20 cellular contexts compared by ENCODE assay signal in genomic region chr4:1523506-1523905, GRCh38.
DNase-seq lines count a peak whose midpoint lies in the region; ATAC-seq, FAIRE-seq and TF ChIP-seq lines count a peak whose summit lies in the region.
"Had no signal": no experiment of that assay in that cellular context is flagged by ENCODE, and none has a peak within 500 bp of the region (broad histone marks: within the 10 kb centered on the region; RNA-seq: fewer than 3 reads in every experiment).

No MANE protein-coding gene starts in this region.

- no peak overlapping the region for H2AFZ ChIP-seq in neuronal stem cell (ENCODE audit: low read length)

- TF ChIP-seq CTCF in left ventricle myocardium inferior (IDR thresholded peaks at IDR 0.05; ENCODE audit: borderline replicate concordance) (no peak), kidney (IDR thresholded peaks at IDR 0.05; ENCODE audit: borderline replicate concordance, extremely low read depth, insufficient read depth) (no peak)

- no peaks in the 10 kb centered on the region for H3K36me3 ChIP-seq in left ventricle myocardium inferior
- no peaks in the 10 kb centered on the region for H3K36me3 ChIP-seq in kidney (ENCODE audit: control insufficient read depth in 1 of 2, insufficient read depth in 2 of 2, low read length in 2 of 2)
- no peaks in the 10 kb centered on the region for H3K36me3 ChIP-seq in neuronal stem cell (replicated peaks in 1 of 2; ENCODE audit: control insufficient read depth in 2 of 2, insufficient read depth in 2 of 2, low read length in 2 of 2)
- H3K36me3 ChIP-seq: HAP-1 had no signal

- no peak overlapping the region for H3K4ac ChIP-seq in neuronal stem cell (ENCODE audit: low read length)

- DNase-seq in left ventricle myocardium superior (peak; percentile 7), left ventricle myocardium inferior (no peak), kidney (peak; percentile 45), neuronal stem cell (ENCODE audit: low spot score) (no peak), AG08396 (ENCODE audit: low spot score) (no peak), iPS-NIHi7 (ENCODE audit: extremely low spot score) (no peak), GM19239 (ENCODE audit: insufficient read length, low spot score) (no peak)
- DNase-seq: COR-L47, DMS153, DMS79 treated with DMSO at 0.1 percent for 48 hours, EL had no signal

- H4K8ac ChIP-seq in neuronal stem cell (ENCODE audit: low read depth, low read length), result no peak overlapping the region

- H2AK5ac ChIP-seq in neuronal stem cell (ENCODE audit: low read depth, low read length), result no peak overlapping the region

- H3K4me2 ChIP-seq in neuronal stem cell (ENCODE audit: insufficient read depth, low read length, poor library complexity, severe bottlenecking), result no peak overlapping the region

- H3K9ac ChIP-seq in kidney (ENCODE audit: low read length in 2 of 2) (no peak overlapping the region), neuronal stem cell (ENCODE audit: low read depth, low read length, poor library complexity) (no peak overlapping the region)

- H3K23ac ChIP-seq in neuronal stem cell (ENCODE audit: low read depth, low read length, poor library complexity), result no peak overlapping the region

- no peak for FAIRE-seq in kidney (lab: Jason Lieb, UNC)
- no peak for FAIRE-seq in GM19239 (lab: Jason Lieb, UNC)
- FAIRE-seq: A204.1, D721Med, G401.6, GM12891, H1, HepG2, HTR-8/SVneo had no signal

- H3K9me3 ChIP-seq in left ventricle myocardium inferior (replicated peaks) (peaks cover 35% of the 10 kb centered on the region), kidney (ENCODE audit: control insufficient read depth in 1 of 2, low read length in 2 of 2) (peaks cover 5 to 6% of the 10 kb centered on the region in 2 donors), neuronal stem cell (replicated peaks in 1 of 2; ENCODE audit: control insufficient read depth in 2 of 2, insufficient read depth in 1 of 2, low read depth in 1 of 2, low read length in 2 of 2) (peaks cover 2 to 4% of the 10 kb centered on the region in 2 donors)
- H3K9me3 ChIP-seq: HAP-1 had no signal

- no peak overlapping the region for H3K27ac ChIP-seq in left ventricle myocardium inferior (replicated peaks)
- H3K27ac ChIP-seq in kidney (ENCODE audit: low read depth in 2 of 2, low read length in 2 of 2), result no peak overlapping the region
- H3K27ac ChIP-seq in neuronal stem cell (replicated peaks; ENCODE audit: low read length), result no peak overlapping the region

- peak overlapping the region; percentile 15 for H3K18ac ChIP-seq in neuronal stem cell (ENCODE audit: low read length)

- no peak for ATAC-seq in left ventricle myocardium superior
- ATAC-seq: CD8-positive, alpha-beta T cell; HepG2 had no signal

- H3K4me3 ChIP-seq in left ventricle myocardium inferior, result no peak overlapping the region
- H3K4me3 ChIP-seq in kidney (ENCODE audit: low read length in 2 of 2), result no peak overlapping the region
- H3K4me3 ChIP-seq in neuronal stem cell (ENCODE audit: low read length in 2 of 2), result no peak overlapping the region
- H3K4me3 ChIP-seq: HAP-1 had no signal

- no peak overlapping the region for H3K14ac ChIP-seq in neuronal stem cell (ENCODE audit: low read length)

- H3K27me3 ChIP-seq in left ventricle myocardium inferior (ENCODE audit: low read depth) (peaks cover 67% of the 10 kb centered on the region), neuronal stem cell (ENCODE audit: control insufficient read depth in 3 of 3, insufficient read depth in 3 of 3, low read depth in 1 of 3, low read length in 3 of 3) (peaks cover 0 to 50% (median under 1%) of the 10 kb centered on the region in 3 experiments)

- peaks cover 5% of the 10 kb centered on the region for H3K4me1 ChIP-seq in left ventricle myocardium inferior
- H3K4me1 ChIP-seq in kidney (ENCODE audit: control insufficient read depth in 1 of 2, insufficient read depth in 1 of 2, low read depth in 1 of 2, low read length in 2 of 2), result no peaks in the 10 kb centered on the region
- H3K4me1 ChIP-seq in neuronal stem cell (ENCODE audit: control insufficient read depth in 2 of 2, insufficient read depth in 1 of 2, low read depth in 1 of 2, low read length in 2 of 2), result peaks cover 0 to 5% of the 10 kb centered on the region in 2 donors
- H3K4me1 ChIP-seq: HAP-1 had no signal

- peak overlapping the region; percentile 32 for H2BK15ac ChIP-seq in neuronal stem cell (ENCODE audit: low read length)

- H4K91ac ChIP-seq in neuronal stem cell (ENCODE audit: low read depth, low read length, poor library complexity), result no peak overlapping the region

- no peak overlapping the region for H2BK5ac ChIP-seq in neuronal stem cell (ENCODE audit: low read length)

- peaks cover 2% of the 10 kb centered on the region for H3K79me1 ChIP-seq in neuronal stem cell (ENCODE audit: low read depth, low read length)

- no CpG with 5 or more reads among the region's 4 CpGs for WGBS in neuronal stem cell (ENCODE audit: extremely low coverage in 2 of 2, insufficient read length in 2 of 2, insufficient replicate concordance in 1 of 2), 2 donors

- no peak overlapping the region for H2BK120ac ChIP-seq in neuronal stem cell (ENCODE audit: low read depth, low read length)

- peak overlapping the region; percentile 44 for H2BK12ac ChIP-seq in neuronal stem cell (ENCODE audit: low read length)

- intact Hi-C loops in left ventricle myocardium superior (cut with micrococcal nuclease) (no loop called here), left ventricle myocardium inferior (cut with micrococcal nuclease) (no loop called here), kidney (cut with DNase I) (no loop called here)

Comparison
In these comparisons a context has a peak if more than half of its experiments do, and no peak if none do; other contexts are left out.
1. DNase-seq: peak in left ventricle myocardium superior (single experiment) and kidney (single experiment); none in left ventricle myocardium inferior (single experiment), neuronal stem cell (single experiment), AG08396 (single experiment), iPS-NIHi7 (single experiment) and GM19239 (single experiment).